ENCODE assay signal across 28 cellular contexts in genomic region chr18:78661316-78661715, GRCh38.
"Had no signal": no experiment of that assay in that cellular context is flagged by ENCODE, and none has a peak within 500 bp of the region (broad histone marks: within the 10 kb centered on the region; RNA-seq: fewer than 3 reads in every experiment).

No MANE protein-coding gene starts in this region.

- ATAC-seq: naive thymus-derived CD4-positive, alpha-beta T cell; pancreas; psoas muscle; right cardiac atrium; stimulated activated effector memory CD8-positive, alpha-beta T cell treated with anti-CD3 and anti-CD28 coated beads, Interleukin-12 subunit alpha, Interleukin-12 subunit beta, amount 100 ng/mL, for 72 hours; stimulated activated naive B cell treated with anti-CD40 and anti-IgM and Interleukin-4, amounts not matched to agents 10 μg/mL and 1 μg/mL and 100 μg/mL, for 72 hours had no signal

- H3K36me3 ChIP-seq: neural progenitor cell, neutrophil, pancreas, right lobe of liver, sigmoid colon, stomach, thoracic aorta, thyroid gland, tibial nerve, upper lobe of left lung, vagina had no signal

- H3K4me1 ChIP-seq: neural progenitor cell, pancreas, psoas muscle, right lobe of liver, sigmoid colon, stomach, thyroid gland, tibial nerve, upper lobe of left lung, vagina had no signal

- H3K9ac ChIP-seq: neural progenitor cell had no signal

- H3K27ac ChIP-seq: neural progenitor cell, neutrophil, pancreas, psoas muscle, right lobe of liver, sigmoid colon, stomach, thoracic aorta, thyroid gland, tibial nerve, upper lobe of left lung, vagina had no signal

- H3K9me3 ChIP-seq: neutrophil, pancreas, psoas muscle, right lobe of liver, sigmoid colon, stomach, thoracic aorta, thyroid gland, tibial nerve, upper lobe of left lung, vagina had no signal

- H3K9me3 Mint-ChIP-seq: stimulated activated effector memory CD8-positive, alpha-beta T cell treated with anti-CD3 and anti-CD28 coated beads, Interleukin-12 subunit alpha, Interleukin-12 subunit beta, amount 100 ng/mL, for 72 hours; stimulated activated naive B cell treated with anti-CD40 and anti-IgM and Interleukin-4, amounts not matched to agents 10 μg/mL and 1 μg/mL and 100 μg/mL, for 72 hours; stimulated activated naive CD8-positive, alpha-beta T cell treated with anti-CD3 and anti-CD28 coated beads, Interleukin-15, Interleukin-2, amounts not matched to agents 100 ng/mL and 50 ng/mL, for 24 hours had no signal

- DNase-seq: naive thymus-derived CD4-positive, alpha-beta T cell; nucleus accumbens; pancreas; psoas muscle; right cardiac atrium; right lobe of liver; sigmoid colon; small intestine; stimulated activated CD4-positive, alpha-beta T cell treated with anti-CD3 and anti-CD28 coated beads, Interleukin-15, amount 100 ng/mL, for 24 hours; stimulated activated CD4-positive, alpha-beta T cell treated with anti-CD3 and anti-CD28 coated beads, Interleukin-2, amount 100 ng/mL, for 24 hours; stimulated activated CD4-positive, alpha-beta T cell treated with anti-CD3 and anti-CD28 coated beads, Interleukin-2, amount 100 ng/mL, for 48 hours; stimulated activated CD4-positive, alpha-beta T cell treated with anti-CD3 and anti-CD28 coated beads, Interleukin-4, amount 100 ng/mL, for 24 hours; stimulated activated naive B cell treated with anti-CD40 and anti-IgM and Interleukin-4, amounts not matched to agents 10 μg/mL and 1 μg/mL and 100 μg/mL, for 72 hours; stimulated activated naive CD4-positive, alpha-beta T cell treated with Interleukin-2 at 50 U/mL for 16 hours; stomach; thyroid gland; trophoblast cell; upper lobe of left lung had no signal

- H3K4me2 ChIP-seq: neural progenitor cell had no signal

- H3K27me3 ChIP-seq: neural progenitor cell, neutrophil, pancreas, right lobe of liver, thyroid gland, tibial nerve, vagina had no signal

- H3K27ac Mint-ChIP-seq: naive thymus-derived CD4-positive, alpha-beta T cell; nephron; neural progenitor cell; progenitor cell of endocrine pancreas; stimulated activated naive CD8-positive, alpha-beta T cell treated with anti-CD3 and anti-CD28 coated beads, Interleukin-15, Interleukin-2, amounts not matched to agents 100 ng/mL and 50 ng/mL, for 24 hours had no signal

- H3K36me3 Mint-ChIP-seq: naive thymus-derived CD4-positive, alpha-beta T cell; neural progenitor cell; stimulated activated effector memory CD8-positive, alpha-beta T cell treated with anti-CD3 and anti-CD28 coated beads, Interleukin-12 subunit alpha, Interleukin-12 subunit beta, amount 100 ng/mL, for 72 hours had no signal

- FAIRE-seq: pancreas, small intestine, urothelium cell line had no signal

- H2AFZ ChIP-seq: neural progenitor cell had no signal

- H3K4me3 Mint-ChIP-seq: naive thymus-derived CD4-positive, alpha-beta T cell; nephron; neural progenitor cell; stimulated activated effector memory CD8-positive, alpha-beta T cell treated with anti-CD3 and anti-CD28 coated beads, Interleukin-12 subunit alpha, Interleukin-12 subunit beta, amount 100 ng/mL, for 72 hours; stimulated activated naive B cell treated with anti-CD40 and anti-IgM and Interleukin-4, amounts not matched to agents 10 μg/mL and 1 μg/mL and 100 μg/mL, for 72 hours; stimulated activated naive CD8-positive, alpha-beta T cell treated with anti-CD3 and anti-CD28 coated beads, Interleukin-15, Interleukin-2, amounts not matched to agents 100 ng/mL and 50 ng/mL, for 24 hours had no signal

- H3K4me3 ChIP-seq: neural progenitor cell, pancreas, psoas muscle, right lobe of liver, sigmoid colon, stomach, thoracic aorta, thyroid gland, tibial nerve, upper lobe of left lung, vagina had no signal

- H3K4me1 Mint-ChIP-seq: nephron; neural progenitor cell; stimulated activated effector memory CD8-positive, alpha-beta T cell treated with anti-CD3 and anti-CD28 coated beads, Interleukin-12 subunit alpha, Interleukin-12 subunit beta, amount 100 ng/mL, for 72 hours; stimulated activated naive B cell treated with anti-CD40 and anti-IgM and Interleukin-4, amounts not matched to agents 10 μg/mL and 1 μg/mL and 100 μg/mL, for 72 hours had no signal

- H3K27me3 Mint-ChIP-seq: stimulated activated naive CD8-positive, alpha-beta T cell treated with anti-CD3 and anti-CD28 coated beads, Interleukin-15, Interleukin-2, amounts not matched to agents 100 ng/mL and 50 ng/mL, for 24 hours had no signal
